3 cellular contexts compared by ENCODE assay signal in the genomic region with DNA sequence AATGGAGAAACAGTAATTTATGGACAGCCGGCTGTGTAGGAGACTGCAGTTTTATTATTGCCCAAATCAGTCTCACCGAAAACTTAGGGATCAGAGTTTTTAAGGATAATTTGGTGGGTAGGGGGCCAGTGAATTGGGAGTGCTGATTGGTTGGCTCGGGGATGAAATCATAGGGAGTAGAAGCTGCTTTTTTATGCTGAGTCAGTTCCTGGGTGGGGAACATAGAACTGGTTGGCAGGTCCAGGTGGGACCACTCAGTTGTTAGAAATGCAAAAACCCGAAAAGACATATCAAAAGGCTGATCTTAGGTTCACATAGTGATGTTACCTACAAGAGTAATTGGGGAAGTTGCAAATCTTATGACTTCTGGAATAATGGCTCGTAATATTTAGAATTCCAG.
A peak's percentile ranks its signal among the peaks of the same experiment; 100 is the strongest.
TF ChIP-seq lines count a peak whose summit lies in the region.

No MANE protein-coding gene starts in this region.

TF ChIP-seq in HepG2, 621 proteins besides CTCF, POLR2A, EP300 and RAD21 (continued from another document):
- TF ChIP-seq, protein P1, sequence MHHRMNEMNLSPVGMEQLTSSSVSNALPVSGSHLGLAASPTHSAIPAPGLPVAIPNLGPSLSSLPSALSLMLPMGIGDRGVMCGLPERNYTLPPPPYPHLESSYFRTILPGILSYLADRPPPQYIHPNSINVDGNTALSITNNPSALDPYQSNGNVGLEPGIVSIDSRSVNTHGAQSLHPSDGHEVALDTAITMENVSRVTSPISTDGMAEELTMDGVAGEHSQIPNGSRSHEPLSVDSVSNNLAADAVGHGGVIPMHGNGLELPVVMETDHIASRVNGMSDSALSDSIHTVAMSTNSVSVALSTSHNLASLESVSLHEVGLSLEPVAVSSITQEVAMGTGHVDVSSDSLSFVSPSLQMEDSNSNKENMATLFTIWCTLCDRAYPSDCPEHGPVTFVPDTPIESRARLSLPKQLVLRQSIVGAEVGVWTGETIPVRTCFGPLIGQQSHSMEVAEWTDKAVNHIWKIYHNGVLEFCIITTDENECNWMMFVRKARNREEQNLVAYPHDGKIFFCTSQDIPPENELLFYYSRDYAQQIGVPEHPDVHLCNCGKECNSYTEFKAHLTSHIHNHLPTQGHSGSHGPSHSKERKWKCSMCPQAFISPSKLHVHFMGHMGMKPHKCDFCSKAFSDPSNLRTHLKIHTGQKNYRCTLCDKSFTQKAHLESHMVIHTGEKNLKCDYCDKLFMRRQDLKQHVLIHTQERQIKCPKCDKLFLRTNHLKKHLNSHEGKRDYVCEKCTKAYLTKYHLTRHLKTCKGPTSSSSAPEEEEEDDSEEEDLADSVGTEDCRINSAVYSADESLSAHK (CRISPR knock-in tag; IDR thresholded peaks at IDR 0.05; ENCODE audit: borderline replicate concordance) = no peak
- peak; percentile 47 to 81; a peak in 3 of 4 replicates for TF ChIP-seq MAFK (conservative IDR thresholded peaks at IDR 0.05 in 1 of 2, IDR thresholded peaks at IDR 0.05 in 1 of 2; ENCODE audit: low read length in 2 of 2)
TF ChIP-seq in HepG2: peak in this region for 2.

TF ChIP-seq in WTC11, 78 proteins besides CTCF, POLR2A, EP300 and RAD21 (continued from another document):
- TF ChIP-seq, protein P2, sequence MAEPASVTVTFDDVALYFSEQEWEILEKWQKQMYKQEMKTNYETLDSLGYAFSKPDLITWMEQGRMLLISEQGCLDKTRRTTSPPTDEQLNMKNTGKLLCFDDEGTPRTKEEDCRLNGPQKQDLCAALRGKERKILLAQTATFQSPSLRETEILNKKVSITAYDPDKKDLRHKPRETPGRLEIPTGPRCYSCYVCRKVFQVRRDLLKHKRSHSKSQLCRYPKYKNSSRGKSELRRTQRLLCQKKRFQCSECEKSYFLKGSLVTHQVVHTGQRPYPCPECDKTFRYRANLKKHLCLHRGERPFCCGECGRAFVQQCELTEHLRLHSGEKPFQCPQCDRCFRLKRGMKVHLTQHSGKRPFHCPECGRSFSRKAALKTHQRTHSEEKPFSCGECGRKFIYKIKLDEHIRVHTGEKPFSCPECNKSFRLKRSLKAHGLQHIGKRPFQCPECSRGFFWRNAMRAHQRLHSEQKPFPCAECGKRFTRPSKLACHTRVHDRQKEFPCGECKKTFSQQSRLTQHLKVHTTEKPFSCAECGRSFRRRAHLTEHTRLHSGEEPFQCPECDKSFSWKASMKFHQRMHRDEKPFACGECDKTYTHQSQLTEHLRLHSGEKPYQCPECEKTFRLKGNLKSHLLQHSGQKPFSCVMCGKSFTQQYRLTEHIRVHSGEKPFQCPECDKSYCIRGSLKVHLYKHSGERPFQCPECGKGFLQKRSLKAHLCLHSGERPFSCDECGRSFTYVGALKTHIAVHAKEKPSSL (CRISPR knock-in tag; conservative IDR thresholded peaks at IDR 0.05) = no peak
- TF ChIP-seq ZNF219 (CRISPR knock-in tag; IDR thresholded peaks at IDR 0.05; ENCODE audit: borderline replicate concordance) (no peak), ZNF423 (CRISPR knock-in tag; IDR thresholded peaks at IDR 0.05) (no peak), HMGA2 (CRISPR knock-in tag; IDR thresholded peaks at IDR 0.05) (no peak), TP53 (CRISPR knock-in tag; IDR thresholded peaks at IDR 0.05) (no peak), MXD4 (CRISPR knock-in tag; IDR thresholded peaks at IDR 0.05; ENCODE audit: borderline replicate concordance) (no peak), PRRX2 (CRISPR knock-in tag; IDR thresholded peaks at IDR 0.05) (no peak), NFE2L1 (CRISPR knock-in tag; IDR thresholded peaks at IDR 0.05) (no peak), GRHL2 (CRISPR knock-in tag; IDR thresholded peaks at IDR 0.05; ENCODE audit: insufficient replicate concordance, severe bottlenecking) (no peak), ZNF263 (CRISPR knock-in tag; IDR thresholded peaks at IDR 0.05; ENCODE audit: low read depth) (no peak), ZNF121 (CRISPR knock-in tag; IDR thresholded peaks at IDR 0.05) (no peak)
- TF ChIP-seq, protein P3, sequence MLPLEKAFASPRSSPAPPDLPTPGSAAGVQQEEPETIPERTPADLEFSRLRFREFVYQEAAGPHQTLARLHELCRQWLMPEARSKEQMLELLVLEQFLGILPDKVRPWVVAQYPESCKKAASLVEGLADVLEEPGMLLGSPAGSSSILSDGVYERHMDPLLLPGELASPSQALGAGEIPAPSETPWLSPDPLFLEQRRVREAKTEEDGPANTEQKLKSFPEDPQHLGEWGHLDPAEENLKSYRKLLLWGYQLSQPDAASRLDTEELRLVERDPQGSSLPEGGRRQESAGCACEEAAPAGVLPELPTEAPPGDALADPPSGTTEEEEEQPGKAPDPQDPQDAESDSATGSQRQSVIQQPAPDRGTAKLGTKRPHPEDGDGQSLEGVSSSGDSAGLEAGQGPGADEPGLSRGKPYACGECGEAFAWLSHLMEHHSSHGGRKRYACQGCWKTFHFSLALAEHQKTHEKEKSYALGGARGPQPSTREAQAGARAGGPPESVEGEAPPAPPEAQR (CRISPR knock-in tag; IDR thresholded peaks at IDR 0.05) = no peak
- TF ChIP-seq, protein P4, sequence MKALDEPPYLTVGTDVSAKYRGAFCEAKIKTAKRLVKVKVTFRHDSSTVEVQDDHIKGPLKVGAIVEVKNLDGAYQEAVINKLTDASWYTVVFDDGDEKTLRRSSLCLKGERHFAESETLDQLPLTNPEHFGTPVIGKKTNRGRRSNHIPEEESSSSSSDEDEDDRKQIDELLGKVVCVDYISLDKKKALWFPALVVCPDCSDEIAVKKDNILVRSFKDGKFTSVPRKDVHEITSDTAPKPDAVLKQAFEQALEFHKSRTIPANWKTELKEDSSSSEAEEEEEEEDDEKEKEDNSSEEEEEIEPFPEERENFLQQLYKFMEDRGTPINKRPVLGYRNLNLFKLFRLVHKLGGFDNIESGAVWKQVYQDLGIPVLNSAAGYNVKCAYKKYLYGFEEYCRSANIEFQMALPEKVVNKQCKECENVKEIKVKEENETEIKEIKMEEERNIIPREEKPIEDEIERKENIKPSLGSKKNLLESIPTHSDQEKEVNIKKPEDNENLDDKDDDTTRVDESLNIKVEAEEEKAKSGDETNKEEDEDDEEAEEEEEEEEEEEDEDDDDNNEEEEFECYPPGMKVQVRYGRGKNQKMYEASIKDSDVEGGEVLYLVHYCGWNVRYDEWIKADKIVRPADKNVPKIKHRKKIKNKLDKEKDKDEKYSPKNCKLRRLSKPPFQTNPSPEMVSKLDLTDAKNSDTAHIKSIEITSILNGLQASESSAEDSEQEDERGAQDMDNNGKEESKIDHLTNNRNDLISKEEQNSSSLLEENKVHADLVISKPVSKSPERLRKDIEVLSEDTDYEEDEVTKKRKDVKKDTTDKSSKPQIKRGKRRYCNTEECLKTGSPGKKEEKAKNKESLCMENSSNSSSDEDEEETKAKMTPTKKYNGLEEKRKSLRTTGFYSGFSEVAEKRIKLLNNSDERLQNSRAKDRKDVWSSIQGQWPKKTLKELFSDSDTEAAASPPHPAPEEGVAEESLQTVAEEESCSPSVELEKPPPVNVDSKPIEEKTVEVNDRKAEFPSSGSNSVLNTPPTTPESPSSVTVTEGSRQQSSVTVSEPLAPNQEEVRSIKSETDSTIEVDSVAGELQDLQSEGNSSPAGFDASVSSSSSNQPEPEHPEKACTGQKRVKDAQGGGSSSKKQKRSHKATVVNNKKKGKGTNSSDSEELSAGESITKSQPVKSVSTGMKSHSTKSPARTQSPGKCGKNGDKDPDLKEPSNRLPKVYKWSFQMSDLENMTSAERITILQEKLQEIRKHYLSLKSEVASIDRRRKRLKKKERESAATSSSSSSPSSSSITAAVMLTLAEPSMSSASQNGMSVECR (CRISPR knock-in tag; IDR thresholded peaks at IDR 0.05; ENCODE audit: borderline replicate concordance) = no peak

TF ChIP-seq in SK-N-SH treated with all-trans-retinoic acid at 6 μM for 48 hours, 23 proteins besides CTCF, POLR2A, EP300 and RAD21 (continued from another document):
- TF ChIP-seq, protein P5, sequence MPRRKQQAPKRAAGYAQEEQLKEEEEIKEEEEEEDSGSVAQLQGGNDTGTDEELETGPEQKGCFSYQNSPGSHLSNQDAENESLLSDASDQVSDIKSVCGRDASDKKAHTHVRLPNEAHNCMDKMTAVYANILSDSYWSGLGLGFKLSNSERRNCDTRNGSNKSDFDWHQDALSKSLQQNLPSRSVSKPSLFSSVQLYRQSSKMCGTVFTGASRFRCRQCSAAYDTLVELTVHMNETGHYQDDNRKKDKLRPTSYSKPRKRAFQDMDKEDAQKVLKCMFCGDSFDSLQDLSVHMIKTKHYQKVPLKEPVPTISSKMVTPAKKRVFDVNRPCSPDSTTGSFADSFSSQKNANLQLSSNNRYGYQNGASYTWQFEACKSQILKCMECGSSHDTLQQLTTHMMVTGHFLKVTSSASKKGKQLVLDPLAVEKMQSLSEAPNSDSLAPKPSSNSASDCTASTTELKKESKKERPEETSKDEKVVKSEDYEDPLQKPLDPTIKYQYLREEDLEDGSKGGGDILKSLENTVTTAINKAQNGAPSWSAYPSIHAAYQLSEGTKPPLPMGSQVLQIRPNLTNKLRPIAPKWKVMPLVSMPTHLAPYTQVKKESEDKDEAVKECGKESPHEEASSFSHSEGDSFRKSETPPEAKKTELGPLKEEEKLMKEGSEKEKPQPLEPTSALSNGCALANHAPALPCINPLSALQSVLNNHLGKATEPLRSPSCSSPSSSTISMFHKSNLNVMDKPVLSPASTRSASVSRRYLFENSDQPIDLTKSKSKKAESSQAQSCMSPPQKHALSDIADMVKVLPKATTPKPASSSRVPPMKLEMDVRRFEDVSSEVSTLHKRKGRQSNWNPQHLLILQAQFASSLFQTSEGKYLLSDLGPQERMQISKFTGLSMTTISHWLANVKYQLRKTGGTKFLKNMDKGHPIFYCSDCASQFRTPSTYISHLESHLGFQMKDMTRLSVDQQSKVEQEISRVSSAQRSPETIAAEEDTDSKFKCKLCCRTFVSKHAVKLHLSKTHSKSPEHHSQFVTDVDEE (CRISPR knock-in tag; IDR thresholded peaks at IDR 0.05) = no peak
- TF ChIP-seq ZNF70 (CRISPR knock-in tag; IDR thresholded peaks at IDR 0.05) (no peak), ISL1 (CRISPR knock-in tag; IDR thresholded peaks at IDR 0.05) (no peak), GLIS3 (CRISPR knock-in tag; IDR thresholded peaks at IDR 0.05) (no peak), ZNF8 (CRISPR knock-in tag; IDR thresholded peaks at IDR 0.05) (no peak), CSDC2 (CRISPR knock-in tag; IDR thresholded peaks at IDR 0.05) (no peak), PPARA (CRISPR knock-in tag; IDR thresholded peaks at IDR 0.05; ENCODE audit: borderline replicate concordance) (no peak), ESRRG (CRISPR knock-in tag; IDR thresholded peaks at IDR 0.05) (no peak), BACH2 (CRISPR knock-in tag; IDR thresholded peaks at IDR 0.05; ENCODE audit: borderline replicate concordance) (no peak), ZFP3 (CRISPR knock-in tag; IDR thresholded peaks at IDR 0.05) (no peak)
- TF ChIP-seq, protein P6, sequence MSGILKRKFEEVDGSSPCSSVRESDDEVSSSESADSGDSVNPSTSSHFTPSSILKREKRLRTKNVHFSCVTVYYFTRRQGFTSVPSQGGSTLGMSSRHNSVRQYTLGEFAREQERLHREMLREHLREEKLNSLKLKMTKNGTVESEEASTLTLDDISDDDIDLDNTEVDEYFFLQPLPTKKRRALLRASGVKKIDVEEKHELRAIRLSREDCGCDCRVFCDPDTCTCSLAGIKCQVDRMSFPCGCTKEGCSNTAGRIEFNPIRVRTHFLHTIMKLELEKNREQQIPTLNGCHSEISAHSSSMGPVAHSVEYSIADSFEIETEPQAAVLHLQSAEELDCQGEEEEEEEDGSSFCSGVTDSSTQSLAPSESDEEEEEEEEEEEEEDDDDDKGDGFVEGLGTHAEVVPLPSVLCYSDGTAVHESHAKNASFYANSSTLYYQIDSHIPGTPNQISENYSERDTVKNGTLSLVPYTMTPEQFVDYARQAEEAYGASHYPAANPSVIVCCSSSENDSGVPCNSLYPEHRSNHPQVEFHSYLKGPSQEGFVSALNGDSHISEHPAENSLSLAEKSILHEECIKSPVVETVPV (CRISPR knock-in tag; IDR thresholded peaks at IDR 0.05) = no peak
- TF ChIP-seq, protein P7, sequence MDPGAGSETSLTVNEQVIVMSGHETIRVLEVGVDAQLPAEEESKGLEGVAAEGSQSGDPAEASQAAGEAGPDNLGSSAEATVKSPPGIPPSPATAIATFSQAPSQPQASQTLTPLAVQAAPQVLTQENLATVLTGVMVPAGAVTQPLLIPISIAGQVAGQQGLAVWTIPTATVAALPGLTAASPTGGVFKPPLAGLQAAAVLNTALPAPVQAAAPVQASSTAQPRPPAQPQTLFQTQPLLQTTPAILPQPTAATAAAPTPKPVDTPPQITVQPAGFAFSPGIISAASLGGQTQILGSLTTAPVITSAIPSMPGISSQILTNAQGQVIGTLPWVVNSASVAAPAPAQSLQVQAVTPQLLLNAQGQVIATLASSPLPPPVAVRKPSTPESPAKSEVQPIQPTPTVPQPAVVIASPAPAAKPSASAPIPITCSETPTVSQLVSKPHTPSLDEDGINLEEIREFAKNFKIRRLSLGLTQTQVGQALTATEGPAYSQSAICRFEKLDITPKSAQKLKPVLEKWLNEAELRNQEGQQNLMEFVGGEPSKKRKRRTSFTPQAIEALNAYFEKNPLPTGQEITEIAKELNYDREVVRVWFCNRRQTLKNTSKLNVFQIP (CRISPR knock-in tag; IDR thresholded peaks at IDR 0.05; ENCODE audit: borderline replicate concordance, low read depth) = no peak
- TF ChIP-seq, protein P8, sequence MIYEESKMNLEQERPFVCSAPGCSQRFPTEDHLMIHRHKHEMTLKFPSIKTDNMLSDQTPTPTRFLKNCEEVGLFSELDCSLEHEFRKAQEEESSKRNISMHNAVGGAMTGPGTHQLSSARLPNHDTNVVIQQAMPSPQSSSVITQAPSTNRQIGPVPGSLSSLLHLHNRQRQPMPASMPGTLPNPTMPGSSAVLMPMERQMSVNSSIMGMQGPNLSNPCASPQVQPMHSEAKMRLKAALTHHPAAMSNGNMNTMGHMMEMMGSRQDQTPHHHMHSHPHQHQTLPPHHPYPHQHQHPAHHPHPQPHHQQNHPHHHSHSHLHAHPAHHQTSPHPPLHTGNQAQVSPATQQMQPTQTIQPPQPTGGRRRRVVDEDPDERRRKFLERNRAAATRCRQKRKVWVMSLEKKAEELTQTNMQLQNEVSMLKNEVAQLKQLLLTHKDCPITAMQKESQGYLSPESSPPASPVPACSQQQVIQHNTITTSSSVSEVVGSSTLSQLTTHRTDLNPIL (CRISPR knock-in tag; IDR thresholded peaks at IDR 0.05; ENCODE audit: low read depth) = no peak
